In the genomic region with DNA sequence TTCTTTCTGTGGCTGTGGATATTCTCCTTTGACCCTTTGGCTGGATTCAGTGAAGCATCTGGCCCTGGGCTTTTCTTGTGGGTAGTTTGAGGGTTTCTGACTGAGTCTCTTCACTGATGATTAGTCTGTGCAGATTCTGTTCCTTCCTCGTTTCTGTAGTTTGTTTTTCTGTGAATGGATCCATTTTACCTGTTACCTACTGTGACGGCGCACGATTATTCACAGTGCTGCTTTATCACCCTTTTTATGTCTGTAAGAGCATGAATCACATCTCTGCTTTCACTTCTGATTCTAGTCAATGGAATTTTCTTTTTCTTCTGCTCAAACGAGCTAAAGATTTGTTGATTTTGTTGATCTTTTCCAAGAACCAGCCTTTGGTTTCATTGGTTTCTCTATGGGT, we compare ENCODE assay signal across 16 cellular contexts.
DNase-seq lines count a peak whose midpoint lies in the region; ATAC-seq lines count a peak whose summit lies in the region.
"Had no signal": no experiment of that assay in that cellular context is flagged by ENCODE, and none has a peak within 500 bp of the region (broad histone marks: within the 10 kb centered on the region; RNA-seq: fewer than 3 reads in every experiment).

No MANE protein-coding gene starts in this region.

- H3K36me3 ChIP-seq in trophoblast cell (ENCODE audit: control insufficient read depth in 1 of 2, insufficient read depth in 2 of 2, low read length in 2 of 2) = peaks cover 0 to 1% of the 10 kb centered on the region in 2 experiments

- H3K4me1 Mint-ChIP-seq in activated naive CD4-positive, alpha-beta T cell treated with anti-CD3 and anti-CD28 coated beads for 36 hours (ENCODE audit: low read depth) = peaks cover 9% of the 10 kb centered on the region
- peaks cover 8% of the 10 kb centered on the region for H3K4me1 Mint-ChIP-seq in T-helper 1 cell treated with Interleukin-12 subunit alpha and Interleukin-12 subunit beta and Interleukin-4 antibody, amounts not matched to agents 30 μg/mL and 1 μg/mL, for 36 hours (ENCODE audit: low read depth)
- H3K4me1 Mint-ChIP-seq in activated CD4-positive, alpha-beta memory T cell treated with anti-CD3 and anti-CD28 coated beads, Interleukin-2, amount 10 ng/mL, durations not matched to agents 7 days and 5 days = peaks cover 9% of the 10 kb centered on the region
- no peaks in the 10 kb centered on the region for H3K4me1 Mint-ChIP-seq in stimulated activated naive B cell treated with anti-CD40 and anti-IgM and Interleukin-4, amounts not matched to agents 10 μg/mL and 1 μg/mL and 100 μg/mL, for 72 hours

- peak; percentile 56 for DNase-seq in activated naive CD4-positive, alpha-beta T cell treated with anti-CD3 and anti-CD28 coated beads for 36 hours
- DNase-seq in activated naive CD4-positive, alpha-beta T cell treated with anti-CD3 and anti-CD28 coated beads, Interleukin-2, amount 50 U/mL, for 16 hours = no peak
- no peak for DNase-seq in activated CD4-positive, alpha-beta memory T cell treated with anti-CD3 and anti-CD28 coated beads, Interleukin-2, amount 10 ng/mL, durations not matched to agents 7 days and 5 days
- no peak for DNase-seq in stimulated activated naive B cell treated with anti-CD40 and anti-IgM and Interleukin-4, amounts not matched to agents 10 μg/mL and 1 μg/mL and 100 μg/mL, for 72 hours
- DNase-seq in SKM-1 (lab: John Stamatoyannopoulos, UW; ENCODE audit: unreplicated experiment) = no peak
- no peak for DNase-seq in trophoblast cell
- DNase-seq: COR-L47, DMS153, EL, HFFc6, MV-4-11, NCI-H1417 treated with DMSO at 0.1 percent for 48 hours, NCI-H1930, NCI-H748 treated with DMSO at 0.1 percent for 48 hours had no signal

- CTCF ChIA-PET in activated naive CD4-positive, alpha-beta T cell treated with anti-CD3 and anti-CD28 coated beads for 36 hours (lab: Charles Lee) = no interaction called here
- CTCF ChIA-PET in activated CD4-positive, alpha-beta memory T cell treated with anti-CD3 and anti-CD28 coated beads, Interleukin-2, amount 10 ng/mL, durations not matched to agents 7 days and 5 days (lab: Charles Lee) = interaction anchor here (0.7 kb wide), 1 partner anchor 16 kb away, joined by 3 read pairs; no protein-coding TSS in a partner anchor

- H2BK5ac ChIP-seq in trophoblast cell (ENCODE audit: low read depth, low read length, poor library complexity) = no peak overlapping the region

- H2AFZ ChIP-seq in trophoblast cell (ENCODE audit: insufficient read depth, low read length, poor library complexity) = no peak overlapping the region

- no peak overlapping the region for H3K27ac ChIP-seq in trophoblast cell (ENCODE audit: low read depth, low read length)

- H3K79me1 ChIP-seq in trophoblast cell (ENCODE audit: low read length) = no peaks in the 10 kb centered on the region

- H3K4me3 Mint-ChIP-seq in activated naive CD4-positive, alpha-beta T cell treated with anti-CD3 and anti-CD28 coated beads for 36 hours = no peak overlapping the region
- no peak overlapping the region for H3K4me3 Mint-ChIP-seq in T-helper 1 cell treated with Interleukin-12 subunit alpha and Interleukin-12 subunit beta and Interleukin-4 antibody, amounts not matched to agents 30 μg/mL and 1 μg/mL, for 36 hours
- H3K4me3 Mint-ChIP-seq in activated CD4-positive, alpha-beta memory T cell treated with anti-CD3 and anti-CD28 coated beads, Interleukin-2, amount 10 ng/mL, durations not matched to agents 7 days and 5 days = no peak overlapping the region
- H3K4me3 Mint-ChIP-seq in stimulated activated naive B cell treated with anti-CD40 and anti-IgM and Interleukin-4, amounts not matched to agents 10 μg/mL and 1 μg/mL and 100 μg/mL, for 72 hours = no peak overlapping the region
- H3K4me3 Mint-ChIP-seq: HFFc6 had no signal

- WGBS in trophoblast cell (ENCODE audit: extremely low coverage, insufficient coverage, insufficient read length) = no CpG with 5 or more reads among the region's 5 CpGs

- no peaks in the 10 kb centered on the region for H3K27me3 Mint-ChIP-seq in activated naive CD4-positive, alpha-beta T cell treated with anti-CD3 and anti-CD28 coated beads for 36 hours (ENCODE audit: low read depth)
- H3K27me3 Mint-ChIP-seq in T-helper 1 cell treated with Interleukin-12 subunit alpha and Interleukin-12 subunit beta and Interleukin-4 antibody, amounts not matched to agents 30 μg/mL and 1 μg/mL, for 36 hours (ENCODE audit: low read depth) = no peaks in the 10 kb centered on the region
- no peaks in the 10 kb centered on the region for H3K27me3 Mint-ChIP-seq in activated CD4-positive, alpha-beta memory T cell treated with anti-CD3 and anti-CD28 coated beads, Interleukin-2, amount 10 ng/mL, durations not matched to agents 7 days and 5 days
- H3K27me3 Mint-ChIP-seq in stimulated activated naive B cell treated with anti-CD40 and anti-IgM and Interleukin-4, amounts not matched to agents 10 μg/mL and 1 μg/mL and 100 μg/mL, for 72 hours = no peaks in the 10 kb centered on the region

- H3K27me3 ChIP-seq in trophoblast cell (ENCODE audit: insufficient read depth, low read length) = no peaks in the 10 kb centered on the region

- intact Hi-C loops in activated naive CD4-positive, alpha-beta T cell treated with anti-CD3 and anti-CD28 coated beads for 36 hours (cut with micrococcal nuclease) = no loop called here

- no peak overlapping the region for H3K14ac ChIP-seq in trophoblast cell (ENCODE audit: low read length)

- H3K18ac ChIP-seq in trophoblast cell (ENCODE audit: low read length) = no peak overlapping the region

- H3K4me3 ChIP-seq in trophoblast cell (ENCODE audit: low read depth, low read length) = no peak overlapping the region
- H3K4me3 ChIP-seq: K562 had no signal

- POLR2A ChIA-PET in activated CD4-positive, alpha-beta memory T cell treated with anti-CD3 and anti-CD28 coated beads, Interleukin-2, amount 10 ng/mL, durations not matched to agents 7 days and 5 days (lab: Charles Lee) = no interaction called here

- H2BK120ac ChIP-seq in trophoblast cell (ENCODE audit: insufficient read depth, low read length, poor library complexity) = no peak overlapping the region

- no peak overlapping the region for H3K4me2 ChIP-seq in trophoblast cell (ENCODE audit: low read length)

- no peak overlapping the region for H2BK12ac ChIP-seq in trophoblast cell (ENCODE audit: low read length)

- no peak overlapping the region for H4K12ac ChIP-seq in trophoblast cell (ENCODE audit: low read depth, low read length)

- H4K91ac ChIP-seq in trophoblast cell (ENCODE audit: low read depth, low read length) = no peak overlapping the region

- no peaks in the 10 kb centered on the region for H3K79me2 ChIP-seq in trophoblast cell (ENCODE audit: control insufficient read depth, insufficient read depth, low read length, poor library complexity)

- H3K36me3 Mint-ChIP-seq in activated naive CD4-positive, alpha-beta T cell treated with anti-CD3 and anti-CD28 coated beads for 36 hours (ENCODE audit: low read depth) = peaks cover 1% of the 10 kb centered on the region
- peaks cover 14% of the 10 kb centered on the region for H3K36me3 Mint-ChIP-seq in T-helper 1 cell treated with Interleukin-12 subunit alpha and Interleukin-12 subunit beta and Interleukin-4 antibody, amounts not matched to agents 30 μg/mL and 1 μg/mL, for 36 hours (ENCODE audit: low read depth)
- peaks cover 9% of the 10 kb centered on the region for H3K36me3 Mint-ChIP-seq in activated CD4-positive, alpha-beta memory T cell treated with anti-CD3 and anti-CD28 coated beads, Interleukin-2, amount 10 ng/mL, durations not matched to agents 7 days and 5 days (ENCODE audit: low read depth)
- H3K36me3 Mint-ChIP-seq in stimulated activated naive B cell treated with anti-CD40 and anti-IgM and Interleukin-4, amounts not matched to agents 10 μg/mL and 1 μg/mL and 100 μg/mL, for 72 hours = peaks cover 10 to 14% of the 10 kb centered on the region in 2 donors

- H3K4ac ChIP-seq in trophoblast cell (ENCODE audit: low read depth, low read length) = no peak overlapping the region

- no peak overlapping the region for H3K9ac ChIP-seq in trophoblast cell (ENCODE audit: low read length)

- no peaks in the 10 kb centered on the region for H3K4me1 ChIP-seq in trophoblast cell (ENCODE audit: control insufficient read depth in 1 of 2, insufficient read depth in 2 of 2, low read length in 2 of 2)

- H3K9me3 ChIP-seq in trophoblast cell (ENCODE audit: insufficient read depth, low read depth, low read length) = peaks cover 28% of the 10 kb centered on the region

- no peak for ATAC-seq in stimulated activated naive B cell treated with anti-CD40 and anti-IgM and Interleukin-4, amounts not matched to agents 10 μg/mL and 1 μg/mL and 100 μg/mL, for 72 hours (replicated peaks)
- ATAC-seq: K562 had no signal

- peaks cover 56% of the 10 kb centered on the region for H3K9me3 Mint-ChIP-seq in activated naive CD4-positive, alpha-beta T cell treated with anti-CD3 and anti-CD28 coated beads for 36 hours
- peaks cover 65% of the 10 kb centered on the region for H3K9me3 Mint-ChIP-seq in T-helper 1 cell treated with Interleukin-12 subunit alpha and Interleukin-12 subunit beta and Interleukin-4 antibody, amounts not matched to agents 30 μg/mL and 1 μg/mL, for 36 hours
- H3K9me3 Mint-ChIP-seq in activated CD4-positive, alpha-beta memory T cell treated with anti-CD3 and anti-CD28 coated beads, Interleukin-2, amount 10 ng/mL, durations not matched to agents 7 days and 5 days = peaks cover 56% of the 10 kb centered on the region
- peaks cover 57% of the 10 kb centered on the region in 2 donors for H3K9me3 Mint-ChIP-seq in stimulated activated naive B cell treated with anti-CD40 and anti-IgM and Interleukin-4, amounts not matched to agents 10 μg/mL and 1 μg/mL and 100 μg/mL, for 72 hours

- no peak overlapping the region for H4K8ac ChIP-seq in trophoblast cell (ENCODE audit: low read depth, low read length)

- H2AK5ac ChIP-seq in trophoblast cell (ENCODE audit: low read length) = no peak overlapping the region

- no peak overlapping the region for H3K23ac ChIP-seq in trophoblast cell (ENCODE audit: low read length)

- H3K27ac Mint-ChIP-seq in activated naive CD4-positive, alpha-beta T cell treated with anti-CD3 and anti-CD28 coated beads for 36 hours = peak overlapping the region; percentile 79
- peak overlapping the region; percentile 6 for H3K27ac Mint-ChIP-seq in T-helper 1 cell treated with Interleukin-12 subunit alpha and Interleukin-12 subunit beta and Interleukin-4 antibody, amounts not matched to agents 30 μg/mL and 1 μg/mL, for 36 hours
- peak overlapping the region; percentile 15 for H3K27ac Mint-ChIP-seq in activated CD4-positive, alpha-beta memory T cell treated with anti-CD3 and anti-CD28 coated beads, Interleukin-2, amount 10 ng/mL, durations not matched to agents 7 days and 5 days
- H3K27ac Mint-ChIP-seq in stimulated activated naive B cell treated with anti-CD40 and anti-IgM and Interleukin-4, amounts not matched to agents 10 μg/mL and 1 μg/mL and 100 μg/mL, for 72 hours = peak overlapping the region; percentile 37
- H3K27ac Mint-ChIP-seq: HFFc6 had no signal

Comparison
In these comparisons a context has a peak if more than half of its experiments do, and no peak if none do; other contexts are left out.
1. H3K27ac Mint-ChIP-seq: peak in every context shown above with its lines; median percentile 79 in activated naive CD4-positive, alpha-beta T cell treated with anti-CD3 and anti-CD28 coated beads for 36 hours; 37 in stimulated activated naive B cell treated with anti-CD40 and anti-IgM and Interleukin-4, amounts not matched to agents 10 μg/mL and 1 μg/mL and 100 μg/mL, for 72 hours; 15 in activated CD4-positive, alpha-beta memory T cell treated with anti-CD3 and anti-CD28 coated beads, Interleukin-2, amount 10 ng/mL, durations not matched to agents 7 days and 5 days; 6 in T-helper 1 cell treated with Interleukin-12 subunit alpha and Interleukin-12 subunit beta and Interleukin-4 antibody, amounts not matched to agents 30 μg/mL and 1 μg/mL, for 36 hours.